ENCODE assay signal across 8 cellular contexts in the genomic region with DNA sequence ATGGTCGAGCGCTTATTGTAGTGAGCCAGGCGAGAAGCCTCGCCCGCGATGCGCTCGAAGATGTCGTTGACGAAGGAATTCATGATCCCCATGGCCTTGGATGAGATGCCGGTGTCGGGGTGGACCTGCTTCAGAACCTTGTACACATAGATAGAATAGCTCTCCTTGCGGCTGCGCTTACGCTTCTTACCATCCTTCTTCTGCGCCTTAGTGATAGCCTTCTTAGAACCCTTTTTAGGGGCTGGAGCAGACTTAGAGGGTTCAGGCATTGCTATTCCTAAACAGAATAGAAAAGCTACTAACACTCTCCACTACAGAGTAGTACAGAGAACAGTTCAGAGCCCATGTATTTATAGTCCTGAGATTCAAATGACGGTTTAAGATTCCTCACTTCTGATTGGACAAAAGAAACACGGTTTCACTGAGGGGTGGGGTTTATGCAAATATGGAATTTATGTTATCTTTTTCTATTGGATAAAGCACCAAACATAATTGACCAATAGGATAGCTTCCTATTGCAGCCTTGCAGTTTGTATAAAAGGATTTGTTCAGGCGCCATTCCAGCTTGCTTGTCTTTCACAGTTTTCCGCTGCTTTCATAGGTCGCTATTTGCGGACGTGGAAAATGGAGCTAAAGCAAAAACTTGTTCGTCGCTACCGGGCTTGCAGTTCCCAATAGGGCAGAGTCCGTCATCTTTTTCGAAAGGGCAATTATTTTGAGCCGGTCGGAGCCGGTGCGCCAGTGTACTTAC. TPM values are rescaled to one million over a fixed set of nuclear protein-coding genes. Genes with fewer than 3 reads are reported as not detected.
DNase-seq lines count a peak whose midpoint lies in the region; ATAC-seq and TF ChIP-seq lines count a peak whose summit lies in the region.

No MANE protein-coding gene starts in this region.

- POLR2A ChIA-PET in SK-N-SH (lab: Yijun Ruan, JAX): interaction anchor here (0.9 to 5.8 kb wide), 38 partner anchors 9 to 1849 kb away, joined by 3 to 166 read pairs (median 11); a partner anchor contains a TSS

- H3K4me3 ChIP-seq in SK-N-SH (ENCODE audit: low read depth in 2 of 2, low read length in 1 of 2) (peak overlapping the region; percentile 57 to 60), heart left ventricle (peak overlapping the region; percentile 24 to 68 (median 56)), psoas muscle (peak overlapping the region; percentile 61)

- H3K4me2 ChIP-seq in SK-N-SH: peak overlapping the region; percentile 86

- peak; percentile 98 for DNase-seq in CD1c-positive myeloid dendritic cell (ENCODE audit: extremely low spot score)
- DNase-seq in SK-N-SH: peak; percentile 78
- DNase-seq in amniotic stem cell (lab: John Stamatoyannopoulos, UW): peak; percentile 95
- DNase-seq in heart left ventricle: peak; percentile 73 to 88 (median 76)
- DNase-seq in psoas muscle: peak in 1 of 2 donors; percentile 68
- no peak for DNase-seq in NCI-H446 (lab: John Stamatoyannopoulos, UW)

- WGBS in SK-N-SH (ENCODE audit: low lambda C conversion rate): 16% methylated on average over 28 of the region's 32 CpGs
- WGBS in heart left ventricle, 4 donors: 1% methylated on average over 30 to 32 of the region's 32 CpGs
- WGBS in psoas muscle, 3 donors: 1 to 2% (median 1%) methylated on average over 32 of the region's 32 CpGs

- CTCF ChIA-PET in SK-N-SH (lab: Yijun Ruan, JAX): interaction anchor here (1.2 to 2.4 kb wide), 6 partner anchors 13 to 229 kb away, joined by 3 to 18 read pairs (median 4); a partner anchor contains a TSS

- no peaks in the 10 kb centered on the region for H3K79me2 ChIP-seq in SK-N-SH (ENCODE audit: insufficient read depth)

- H3K27me3 ChIP-seq in SK-N-SH (ENCODE audit: insufficient read depth) (no peaks in the 10 kb centered on the region), heart left ventricle (no peaks in the 10 kb centered on the region), psoas muscle (ENCODE audit: insufficient read depth in 3 of 3, low read length in 2 of 3) (peaks cover 0 to 2% (median 0%) of the 10 kb centered on the region in 3 donors)

- H2AFZ ChIP-seq in SK-N-SH (ENCODE audit: low read depth): no peak overlapping the region; the same call in 1 of the 2 replicates

- TF ChIP-seq POLR2A in heart left ventricle (IDR thresholded peaks at IDR 0.05): peak; percentile 96 to 100

- H3K27ac ChIP-seq in SK-N-SH (ENCODE audit: low read depth in 2 of 2, low read length in 1 of 2) (peak overlapping the region; percentile 79 to 99), heart left ventricle (peak overlapping the region; percentile 67 to 97 (median 92)), psoas muscle (peak overlapping the region; percentile 91)

- TF ChIP-seq EP300 in SK-N-SH (IDR thresholded peaks at IDR 0.05; ENCODE audit: borderline replicate concordance in 1 of 2, low read depth in 1 of 2, low read length in 1 of 2): peak in 1 of 2 experiments; percentile 58; a peak in 1 of 4 replicates

- H4K20me1 ChIP-seq in SK-N-SH (ENCODE audit: insufficient read depth): no peaks in the 10 kb centered on the region

- H3F3A ChIP-seq in SK-N-SH (replicated peaks; ENCODE audit: insufficient read depth): peaks cover 40% of the 10 kb centered on the region

- no peaks in the 10 kb centered on the region for H3K9me2 ChIP-seq in SK-N-SH

- H3K9ac ChIP-seq in SK-N-SH: peak overlapping the region; percentile 72

- ATAC-seq in GM19397 (IDR thresholded peaks at IDR 0.05; ENCODE audit: unreplicated experiment): peak; percentile 58
- ATAC-seq in HG03521 (IDR thresholded peaks at IDR 0.05; ENCODE audit: unreplicated experiment): peak; percentile 49
- peak; percentile 87 to 95 (median 90) for ATAC-seq in heart left ventricle
- peak; percentile 89 to 93 (median 91) for ATAC-seq in psoas muscle

- H3K9me3 ChIP-seq in SK-N-SH (no peaks in the 10 kb centered on the region), heart left ventricle (no peaks in the 10 kb centered on the region), psoas muscle (no peaks in the 10 kb centered on the region)

- H3K4me1 ChIP-seq in SK-N-SH (ENCODE audit: control insufficient read depth in 1 of 2, insufficient read depth in 2 of 2, low read depth in 1 of 2, low read length in 1 of 2) (peaks cover 0 to 12% of the 10 kb centered on the region in 2 experiments; a peak in 2 of 4 replicates), heart left ventricle (peaks cover 0 to 23% (median 12%) of the 10 kb centered on the region in 12 donors), psoas muscle (peaks cover 8% of the 10 kb centered on the region)

- intact Hi-C loops in heart left ventricle (cut with DNase I) (loop anchor here in 3 of 10 donors (1.0 to 5.0 kb wide), 3 partner anchors 10 to 114 kb away; a partner anchor contains a TSS), psoas muscle (cut with DNase I) (no loop called here)

- no peak for TF ChIP-seq RAD21 in SK-N-SH (IDR thresholded peaks at IDR 0.05; ENCODE audit: low read length)

- H3K36me3 ChIP-seq in SK-N-SH (replicated peaks in 1 of 2; ENCODE audit: control insufficient read depth in 1 of 2, insufficient read depth in 2 of 2, low read length in 1 of 2): no peaks in the 10 kb centered on the region
- no peaks in the 10 kb centered on the region for H3K36me3 ChIP-seq in heart left ventricle
- no peaks in the 10 kb centered on the region for H3K36me3 ChIP-seq in psoas muscle (ENCODE audit: insufficient read depth in 1 of 2, low read depth in 1 of 2)

- TF ChIP-seq CTCF in SK-N-SH (IDR thresholded peaks at IDR 0.05) (no peak), heart left ventricle (IDR thresholded peaks at IDR 0.05) (no peak), psoas muscle (IDR thresholded peaks at IDR 0.05) (no peak)

TF ChIP-seq in SK-N-SH, 30 proteins besides CTCF, POLR2A, EP300 and RAD21:
- TF ChIP-seq, protein P1, sequence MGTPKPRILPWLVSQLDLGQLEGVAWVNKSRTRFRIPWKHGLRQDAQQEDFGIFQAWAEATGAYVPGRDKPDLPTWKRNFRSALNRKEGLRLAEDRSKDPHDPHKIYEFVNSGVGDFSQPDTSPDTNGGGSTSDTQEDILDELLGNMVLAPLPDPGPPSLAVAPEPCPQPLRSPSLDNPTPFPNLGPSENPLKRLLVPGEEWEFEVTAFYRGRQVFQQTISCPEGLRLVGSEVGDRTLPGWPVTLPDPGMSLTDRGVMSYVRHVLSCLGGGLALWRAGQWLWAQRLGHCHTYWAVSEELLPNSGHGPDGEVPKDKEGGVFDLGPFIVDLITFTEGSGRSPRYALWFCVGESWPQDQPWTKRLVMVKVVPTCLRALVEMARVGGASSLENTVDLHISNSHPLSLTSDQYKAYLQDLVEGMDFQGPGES (IDR thresholded peaks at IDR 0.05; ENCODE audit: low read depth, low read length): peak; percentile 85
- TF ChIP-seq TAF1 (IDR thresholded peaks at IDR 0.05; ENCODE audit: borderline replicate concordance, low read depth, low read length) (0 out of 2 replicates have a peak, but pooled peaks have one; percentile 22), RCOR1 (IDR thresholded peaks at IDR 0.05; ENCODE audit: low read length) (peak; percentile 47), MXI1 (IDR thresholded peaks at IDR 0.05; ENCODE audit: low read depth, low read length) (no peak), SIN3A (IDR thresholded peaks at IDR 0.05; ENCODE audit: borderline replicate concordance, low read depth, low read length) (peak; percentile 42; the same call in 1 of the 2 replicates), YY1 (IDR thresholded peaks at IDR 0.05; ENCODE audit: low read depth) (peak; percentile 70), POLR2AphosphoS5 (IDR thresholded peaks at IDR 0.05; ENCODE audit: low read depth, low read length) (peak; percentile 95), RXRA (IDR thresholded peaks at IDR 0.05; ENCODE audit: borderline replicate concordance, low read depth) (no peak)
- TF ChIP-seq, protein P2, sequence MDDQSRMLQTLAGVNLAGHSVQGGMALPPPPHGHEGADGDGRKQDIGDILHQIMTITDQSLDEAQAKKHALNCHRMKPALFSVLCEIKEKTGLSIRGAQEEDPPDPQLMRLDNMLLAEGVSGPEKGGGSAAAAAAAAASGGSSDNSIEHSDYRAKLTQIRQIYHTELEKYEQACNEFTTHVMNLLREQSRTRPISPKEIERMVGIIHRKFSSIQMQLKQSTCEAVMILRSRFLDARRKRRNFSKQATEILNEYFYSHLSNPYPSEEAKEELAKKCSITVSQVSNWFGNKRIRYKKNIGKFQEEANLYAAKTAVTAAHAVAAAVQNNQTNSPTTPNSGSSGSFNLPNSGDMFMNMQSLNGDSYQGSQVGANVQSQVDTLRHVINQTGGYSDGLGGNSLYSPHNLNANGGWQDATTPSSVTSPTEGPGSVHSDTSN (IDR thresholded peaks at IDR 0.05): peak; percentile 34
- TF ChIP-seq, protein P3, sequence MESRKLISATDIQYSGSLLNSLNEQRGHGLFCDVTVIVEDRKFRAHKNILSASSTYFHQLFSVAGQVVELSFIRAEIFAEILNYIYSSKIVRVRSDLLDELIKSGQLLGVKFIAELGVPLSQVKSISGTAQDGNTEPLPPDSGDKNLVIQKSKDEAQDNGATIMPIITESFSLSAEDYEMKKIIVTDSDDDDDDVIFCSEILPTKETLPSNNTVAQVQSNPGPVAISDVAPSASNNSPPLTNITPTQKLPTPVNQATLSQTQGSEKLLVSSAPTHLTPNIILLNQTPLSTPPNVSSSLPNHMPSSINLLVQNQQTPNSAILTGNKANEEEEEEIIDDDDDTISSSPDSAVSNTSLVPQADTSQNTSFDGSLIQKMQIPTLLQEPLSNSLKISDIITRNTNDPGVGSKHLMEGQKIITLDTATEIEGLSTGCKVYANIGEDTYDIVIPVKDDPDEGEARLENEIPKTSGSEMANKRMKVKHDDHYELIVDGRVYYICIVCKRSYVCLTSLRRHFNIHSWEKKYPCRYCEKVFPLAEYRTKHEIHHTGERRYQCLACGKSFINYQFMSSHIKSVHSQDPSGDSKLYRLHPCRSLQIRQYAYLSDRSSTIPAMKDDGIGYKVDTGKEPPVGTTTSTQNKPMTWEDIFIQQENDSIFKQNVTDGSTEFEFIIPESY (IDR thresholded peaks at IDR 0.05; ENCODE audit: borderline replicate concordance, low read depth): peak; percentile 83

RNA-seq across cellular contexts. Expression of a gene that starts 43.7 kb away (rescaled TPM):
- polyA plus RNA-seq in SK-N-SH (2012; rRNA removed) (not detected in 2 replicates), heart left ventricle (1 to 10 TPM; 1.6 to 1.7 TPM), psoas muscle (1 to 10 TPM in 1 of 3 donors, under 1 TPM in 2; 0.32 to 1.2 (median 0.40) TPM)
- not detected in 2 replicates for polyA plus RNA-seq in SK-N-SH (2012; cell fraction: cytosol; rRNA removed)
- not detected in 2 replicates for polyA plus RNA-seq in SK-N-SH (2012; cell fraction: nucleus; rRNA removed)
- total RNA-seq in heart left ventricle (10 to 100 TPM in 1 of 9 donors, 1 to 10 TPM in 8; 1.9 to 13.9 (median 3.0) TPM), psoas muscle (1 to 10 TPM in 3 of 4 donors, under 1 TPM in 1; 0.99 to 2.7 (median 1.6) TPM)

Comparison
In these comparisons a context has a peak if more than half of its experiments do, and no peak if none do; other contexts are left out.
1. DNase-seq: peak in CD1c-positive myeloid dendritic cell (single experiment), SK-N-SH (single experiment), amniotic stem cell (single experiment) and heart left ventricle (5 of 5); none in NCI-H446 (0 of 2).
2. Peak in every context shown above with its lines, with median percentiles within 50 percentile points of each other: ATAC-seq, H3K27ac ChIP-seq and H3K4me3 ChIP-seq.